12 cellular contexts compared by ENCODE assay signal in the genomic region with DNA sequence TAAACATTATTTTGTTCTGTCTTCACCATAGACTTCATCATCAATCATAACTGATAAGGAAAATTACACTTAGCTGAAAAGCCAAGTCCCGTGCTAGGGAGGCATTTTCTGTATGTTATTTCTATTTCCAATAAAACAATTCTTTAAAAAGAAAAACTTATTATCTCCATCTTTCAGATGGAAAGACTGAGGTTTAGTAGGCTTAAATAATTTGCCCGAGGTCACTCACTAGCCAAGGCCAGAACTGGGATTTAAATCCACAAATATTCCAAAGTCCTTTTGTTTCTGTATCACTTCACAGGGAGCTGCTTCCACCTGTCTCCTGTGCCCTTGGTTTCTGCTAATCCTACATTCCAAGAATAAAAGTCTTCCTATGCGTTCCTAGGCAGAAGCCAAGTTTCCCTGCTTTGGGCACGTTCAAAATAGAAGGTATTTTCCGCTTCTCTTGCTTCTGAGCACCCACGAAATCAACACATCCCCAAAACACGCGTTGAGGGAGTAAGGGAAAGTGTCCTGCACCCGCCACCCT. TPM values are rescaled to one million over a fixed set of nuclear protein-coding genes. Genes with fewer than 3 reads are reported as not detected.
DNase-seq lines count a peak whose midpoint lies in the region; ATAC-seq and TF ChIP-seq lines count a peak whose summit lies in the region.
"Had no signal": no experiment of that assay in that cellular context is flagged by ENCODE, and none has a peak within 500 bp of the region (broad histone marks: within the 10 kb centered on the region; RNA-seq: fewer than 3 reads in every experiment).

No MANE protein-coding gene starts in this region.

- H3K9me3 Mint-ChIP-seq in osteocyte (ENCODE audit: unreplicated experiment), result no peaks in the 10 kb centered on the region

- H3K4me1 Mint-ChIP-seq in osteocyte (ENCODE audit: unreplicated experiment), result peaks cover 14% of the 10 kb centered on the region

- H3K27ac ChIP-seq in ACC112 (ENCODE audit: low read depth, low read length) (no peak overlapping the region), gastroesophageal sphincter (peak overlapping the region in 3 of 4 donors; percentile 38 to 60 (median 46))
- H3K27ac ChIP-seq: BLaER1 treated with 17β-estradiol and CSF1 and Interleukin-3, amounts not matched to agents 10 nM and 100 nM had no signal

- CTCF ChIA-PET in GM10248 (lab: Yijun Ruan, JAX), result no interaction called here

- H3K36me3 Mint-ChIP-seq in osteocyte (ENCODE audit: unreplicated experiment), result no peaks in the 10 kb centered on the region

- TF ChIP-seq EP300 in gastroesophageal sphincter (IDR thresholded peaks at IDR 0.05), result no peak

- no peaks in the 10 kb centered on the region for H3K36me3 ChIP-seq in ACC112 (ENCODE audit: insufficient read depth, low read length)
- H3K36me3 ChIP-seq in NT2/D1 (ENCODE audit: insufficient read depth, insufficient read length, low read length), result peaks cover 8% of the 10 kb centered on the region
- no peaks in the 10 kb centered on the region for H3K36me3 ChIP-seq in gastroesophageal sphincter
- H3K36me3 ChIP-seq: BLaER1 treated with 17β-estradiol and CSF1 and Interleukin-3, amounts not matched to agents 10 nM and 100 nM had no signal

- peaks cover 28% of the 10 kb centered on the region for H3K27me3 ChIP-seq in ACC112 (ENCODE audit: insufficient read depth, low read length)
- H3K27me3 ChIP-seq in NT2/D1 (ENCODE audit: insufficient read depth, insufficient read length), result no peaks in the 10 kb centered on the region
- peaks cover 69% of the 10 kb centered on the region for H3K27me3 ChIP-seq in gastroesophageal sphincter

- TF ChIP-seq CTCF in gastroesophageal sphincter (IDR thresholded peaks at IDR 0.05) (no peak), osteocyte (IDR thresholded peaks at IDR 0.05) (no peak), GM10248 (IDR thresholded peaks at IDR 0.05; ENCODE audit: control extremely low read depth, extremely low read depth, low read depth, missing control alignments) (no peak)

- ATAC-seq in gastroesophageal sphincter, result no peak
- ATAC-seq: GM12878 had no signal

- H3K4me3 ChIP-seq in ACC112 (ENCODE audit: low read depth, low read length) (peak overlapping the region; percentile 80), NT2/D1 (ENCODE audit: insufficient read length, low read depth) (peak overlapping the region; percentile 74), gastroesophageal sphincter (peak overlapping the region; percentile 32 to 53)
- H3K4me3 ChIP-seq: BLaER1 treated with 17β-estradiol and CSF1 and Interleukin-3, amounts not matched to agents 10 nM and 100 nM; GM12878 had no signal

- 15% methylated on average over 5 to 9 of the region's 9 CpGs for whole genome bisulfite sequencing in gastroesophageal sphincter (ENCODE audit: low coverage in 1 of 2), 2 donors

- H3K79me2 ChIP-seq in ACC112 (ENCODE audit: control insufficient read depth, insufficient read depth, low read length, unreplicated experiment), result no peaks in the 10 kb centered on the region

- POLR2A ChIA-PET in GM10248 (lab: Yijun Ruan, JAX), result no interaction called here

- no peak for TF ChIP-seq POLR2A in gastroesophageal sphincter (IDR thresholded peaks at IDR 0.05)

- peaks cover 13% of the 10 kb centered on the region for H3K4me1 ChIP-seq in ACC112 (ENCODE audit: control insufficient read depth, insufficient read depth, low read length, unreplicated experiment)
- H3K4me1 ChIP-seq in NT2/D1 (ENCODE audit: insufficient read depth, insufficient read length), result peaks cover 7% of the 10 kb centered on the region
- peaks cover 0 to 18% (median 0%) of the 10 kb centered on the region in 3 donors for H3K4me1 ChIP-seq in gastroesophageal sphincter

- peak overlapping the region; percentile 78 for H3K4me3 Mint-ChIP-seq in osteocyte (ENCODE audit: unreplicated experiment)

- H2AFZ ChIP-seq in ACC112 (ENCODE audit: low read length, unreplicated experiment), result peak overlapping the region; percentile 62

- H3K9me3 ChIP-seq in NT2/D1 (ENCODE audit: insufficient read depth, low read length) (no peaks in the 10 kb centered on the region), gastroesophageal sphincter (no peaks in the 10 kb centered on the region)

- no peak overlapping the region for H3K27ac Mint-ChIP-seq in osteocyte (ENCODE audit: unreplicated experiment)

- peaks cover 54% of the 10 kb centered on the region for H3K27me3 Mint-ChIP-seq in osteocyte (ENCODE audit: unreplicated experiment)

- DNase-seq in NT2/D1 (ENCODE audit: low read depth, low spot score) (no peak), osteocyte (ENCODE audit: extremely low spot score, unreplicated experiment) (no peak), EL (no peak), activated gamma-delta T cell treated with Interleukin-2 at 50 U/mL for 16 hours (no peak), GM10248 (ENCODE audit: extremely low spot score) (no peak)
- DNase-seq in stimulated activated CD8-positive, alpha-beta memory T cell treated with anti-CD3 and anti-CD28 coated beads, Interleukin-4, amount 100 ng/mL, for 48 hours, result no peak
- DNase-seq: effector CD4-positive, alpha-beta T cell; SW 1271 had no signal

- peak overlapping the region; percentile 92 for H3K9ac ChIP-seq in NT2/D1 (ENCODE audit: insufficient read length, low read depth)
- H3K9ac ChIP-seq: BLaER1 treated with 17β-estradiol and CSF1 and Interleukin-3, amounts not matched to agents 10 nM and 100 nM had no signal

RNA-seq across cellular contexts. Expression of gene CPVL, which starts 0.7 kb away (rescaled TPM):
- total RNA-seq in gastroesophageal sphincter (10 to 100 TPM in 2 of 4 donors, 1 to 10 TPM in 2; 4.8 to 24.6 (median 15.1) TPM), osteocyte (2.0 and 2.4 TPM in 2 replicates)

RNA-seq across cellular contexts. Expression of gene CHN2, which starts 49.0 kb away (rescaled TPM):
- total RNA-seq in gastroesophageal sphincter (10 to 100 TPM in 2 of 4 donors, 1 to 10 TPM in 2; 7.6 to 15.3 (median 10.0) TPM), osteocyte (0.64 TPM in 1 of 2 replicates, not detected in the other)
